Comparison of ENCODE assay signal across 8 cellular contexts in the genomic region with DNA sequence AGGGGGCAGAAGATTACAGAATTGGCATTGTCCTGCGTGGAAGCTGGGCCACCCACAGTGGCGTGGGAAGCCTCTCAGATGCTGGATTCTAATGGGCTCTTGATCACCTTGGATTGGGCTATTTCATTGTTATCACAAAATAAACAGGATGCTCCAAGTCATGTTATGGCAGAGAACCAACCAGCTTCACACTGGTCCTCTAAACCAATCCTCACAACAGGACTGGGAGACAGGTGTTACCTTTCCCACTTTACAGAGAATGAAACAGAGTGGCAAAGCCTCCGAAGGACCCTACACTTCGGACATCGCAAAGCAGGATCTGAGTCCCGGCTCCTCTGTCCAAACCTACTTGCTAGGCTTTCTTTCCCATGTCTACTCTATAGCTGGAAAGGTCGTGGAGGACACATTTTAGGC. TPM values are rescaled to one million over a fixed set of nuclear protein-coding genes. Genes with fewer than 3 reads are reported as not detected.
DNase-seq lines count a peak whose midpoint lies in the region; ATAC-seq and TF ChIP-seq lines count a peak whose summit lies in the region.

No MANE protein-coding gene starts in this region.

- intact Hi-C loops in tibial artery (cut with DNase I; ENCODE audit: low total_unique reads): no loop called here

- no peaks in the 10 kb centered on the region for H3K27me3 ChIP-seq in layer of hippocampus (ENCODE audit: control insufficient read depth, insufficient read depth, low read length)
- H3K27me3 ChIP-seq in tibial artery: no peaks in the 10 kb centered on the region

- H3K4me1 ChIP-seq in tibial artery: peaks cover 5 to 48% (median 41%) of the 10 kb centered on the region in 4 donors

- H3K4me3 ChIP-seq in tibial artery: peak overlapping the region; percentile 84 to 91

- peaks cover 49% of the 10 kb centered on the region for H3K4me1 Mint-ChIP-seq in activated T-cell treated with anti-CD3 and anti-CD28 coated beads, Interleukin-2, amount 50 U/mL, for 4 hours (ENCODE audit: low read depth)

- H3K27ac ChIP-seq in layer of hippocampus (ENCODE audit: low read depth, low read length) (peak overlapping the region; percentile 54), tibial artery (peak overlapping the region; percentile 96 to 97)

- no peaks in the 10 kb centered on the region for H3K9me3 Mint-ChIP-seq in activated T-cell treated with anti-CD3 and anti-CD28 coated beads, Interleukin-2, amount 50 U/mL, for 4 hours

- DNase-seq in activated T-cell treated with anti-CD3 and anti-CD28 coated beads, Interleukin-2, amount 50 U/mL, for 4 hours: no peak
- DNase-seq in activated T-cell treated with anti-CD3 and anti-CD28 coated beads, Interleukin-2, amount 50 U/mL, for 1 hour: no peak
- DNase-seq in amniotic epithelial cell (ENCODE audit: low read depth) (peak; percentile 49), tibial artery (no peak), NCI-H2171 treated with DMSO at 0.1 percent for 48 hours (lab: John Stamatoyannopoulos, UW) (no peak), NCI-H345 (lab: John Stamatoyannopoulos, UW) (no peak)

- ATAC-seq in activated T-cell treated with anti-CD3 and anti-CD28 coated beads, Interleukin-2, amount 50 U/mL, for 4 hours: no peak
- no peak for ATAC-seq in HG02840 (IDR thresholded peaks at IDR 0.05; ENCODE audit: low FRiP score, unreplicated experiment)

- peaks cover 3% of the 10 kb centered on the region for H3K27me3 Mint-ChIP-seq in activated T-cell treated with anti-CD3 and anti-CD28 coated beads, Interleukin-2, amount 50 U/mL, for 4 hours (ENCODE audit: low read depth)

- no peaks in the 10 kb centered on the region for H3K9me3 ChIP-seq in tibial artery

- no peaks in the 10 kb centered on the region for H3K36me3 Mint-ChIP-seq in activated T-cell treated with anti-CD3 and anti-CD28 coated beads, Interleukin-2, amount 50 U/mL, for 4 hours (ENCODE audit: insufficient read depth)

- TF ChIP-seq CTCF in tibial artery (IDR thresholded peaks at IDR 0.05): no peak

- H3K36me3 ChIP-seq in tibial artery: no peaks in the 10 kb centered on the region

- H3K4me3 Mint-ChIP-seq in activated T-cell treated with anti-CD3 and anti-CD28 coated beads, Interleukin-2, amount 50 U/mL, for 4 hours: peak overlapping the region; percentile 98

RNA-seq across cellular contexts. Expression of gene SMIM3, which starts 0.4 kb away (rescaled TPM):
- 1 to 10 TPM; 6.8 to 8.5 (median 7.4) TPM for total RNA-seq in activated T-cell treated with anti-CD3 and anti-CD28 coated beads, Interleukin-2, amount 50 U/mL, for 4 hours

RNA-seq across cellular contexts. Expression of gene DCTN4, which starts 19.3 kb away (rescaled TPM):
- total RNA-seq in activated T-cell treated with anti-CD3 and anti-CD28 coated beads, Interleukin-2, amount 50 U/mL, for 4 hours: 10 to 100 TPM; 35.9 to 42.2 (median 38.6) TPM
